In the genomic region with DNA sequence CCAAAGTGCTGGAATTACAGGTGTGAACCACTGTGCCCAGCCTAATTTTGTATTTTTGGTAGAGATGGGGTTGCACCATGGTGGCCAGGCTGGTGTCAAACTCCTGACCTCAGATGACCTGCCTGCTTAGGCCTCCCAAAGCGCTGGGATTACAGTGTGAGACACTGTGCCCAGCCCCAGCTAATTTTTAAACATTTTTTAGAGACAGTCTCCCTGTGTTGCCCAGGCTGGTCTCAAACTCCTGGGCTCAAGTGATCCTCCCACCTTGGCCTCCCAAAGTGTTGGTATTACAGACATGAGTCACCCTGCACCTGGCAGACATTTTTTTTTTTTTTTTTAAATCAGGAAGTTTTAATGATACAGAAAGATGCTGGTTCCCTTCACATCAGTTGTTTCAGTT, we compare ENCODE assay signal across 1 cellular context.
TF ChIP-seq lines count a peak whose summit lies in the region.

No MANE protein-coding gene starts in this region.

TF ChIP-seq in HCT116, 20 proteins besides CTCF, POLR2A, EP300 and RAD21:
- TF ChIP-seq POLR2AphosphoS5 (IDR thresholded peaks at IDR 0.05; ENCODE audit: low read depth, low read length) (no peak), CBX3 (IDR thresholded peaks at IDR 0.05; ENCODE audit: low read depth) (no peak), SP1 (IDR thresholded peaks at IDR 0.05; ENCODE audit: low read depth) (no peak), ZFX (IDR thresholded peaks at IDR 0.05) (no peak), CEBPB (IDR thresholded peaks at IDR 0.05; ENCODE audit: low read depth) (no peak), JUND (IDR thresholded peaks at IDR 0.05) (no peak), EGR1 (IDR thresholded peaks at IDR 0.05; ENCODE audit: low read depth) (no peak), YY1 (IDR thresholded peaks at IDR 0.05; ENCODE audit: extremely low read depth, insufficient replicate concordance, low read depth, low read length) (no peak), EZH2phosphoT487 (IDR thresholded peaks at IDR 0.05; ENCODE audit: borderline replicate concordance) (no peak), SRF (IDR thresholded peaks at IDR 0.05; ENCODE audit: low read depth) (no peak), FOSL1 (IDR thresholded peaks at IDR 0.05; ENCODE audit: low read depth) (no peak), EZH2 (IDR thresholded peaks at IDR 0.05) (no peak), ELF1 (IDR thresholded peaks at IDR 0.05; ENCODE audit: borderline replicate concordance, low read depth) (no peak), TCF7L2 (IDR thresholded peaks at IDR 0.05; ENCODE audit: borderline replicate concordance, extremely low read depth, insufficient read depth, insufficient read length) (no peak), ZNF274 (IDR thresholded peaks at IDR 0.05; ENCODE audit: low read depth, low read length) (no peak), SIN3A (IDR thresholded peaks at IDR 0.05; ENCODE audit: low read depth) (no peak)
- TF ChIP-seq, protein P1, sequence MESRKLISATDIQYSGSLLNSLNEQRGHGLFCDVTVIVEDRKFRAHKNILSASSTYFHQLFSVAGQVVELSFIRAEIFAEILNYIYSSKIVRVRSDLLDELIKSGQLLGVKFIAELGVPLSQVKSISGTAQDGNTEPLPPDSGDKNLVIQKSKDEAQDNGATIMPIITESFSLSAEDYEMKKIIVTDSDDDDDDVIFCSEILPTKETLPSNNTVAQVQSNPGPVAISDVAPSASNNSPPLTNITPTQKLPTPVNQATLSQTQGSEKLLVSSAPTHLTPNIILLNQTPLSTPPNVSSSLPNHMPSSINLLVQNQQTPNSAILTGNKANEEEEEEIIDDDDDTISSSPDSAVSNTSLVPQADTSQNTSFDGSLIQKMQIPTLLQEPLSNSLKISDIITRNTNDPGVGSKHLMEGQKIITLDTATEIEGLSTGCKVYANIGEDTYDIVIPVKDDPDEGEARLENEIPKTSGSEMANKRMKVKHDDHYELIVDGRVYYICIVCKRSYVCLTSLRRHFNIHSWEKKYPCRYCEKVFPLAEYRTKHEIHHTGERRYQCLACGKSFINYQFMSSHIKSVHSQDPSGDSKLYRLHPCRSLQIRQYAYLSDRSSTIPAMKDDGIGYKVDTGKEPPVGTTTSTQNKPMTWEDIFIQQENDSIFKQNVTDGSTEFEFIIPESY (IDR thresholded peaks at IDR 0.05; ENCODE audit: extremely low read depth, insufficient replicate concordance, low read length) = no peak
- TF ChIP-seq, protein P2, sequence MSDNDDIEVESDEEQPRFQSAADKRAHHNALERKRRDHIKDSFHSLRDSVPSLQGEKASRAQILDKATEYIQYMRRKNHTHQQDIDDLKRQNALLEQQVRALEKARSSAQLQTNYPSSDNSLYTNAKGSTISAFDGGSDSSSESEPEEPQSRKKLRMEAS (IDR thresholded peaks at IDR 0.05) = no peak
- TF ChIP-seq, protein P3, sequence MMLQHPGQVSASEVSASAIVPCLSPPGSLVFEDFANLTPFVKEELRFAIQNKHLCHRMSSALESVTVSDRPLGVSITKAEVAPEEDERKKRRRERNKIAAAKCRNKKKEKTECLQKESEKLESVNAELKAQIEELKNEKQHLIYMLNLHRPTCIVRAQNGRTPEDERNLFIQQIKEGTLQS (IDR thresholded peaks at IDR 0.05) = no peak
- TF ChIP-seq, protein P4, sequence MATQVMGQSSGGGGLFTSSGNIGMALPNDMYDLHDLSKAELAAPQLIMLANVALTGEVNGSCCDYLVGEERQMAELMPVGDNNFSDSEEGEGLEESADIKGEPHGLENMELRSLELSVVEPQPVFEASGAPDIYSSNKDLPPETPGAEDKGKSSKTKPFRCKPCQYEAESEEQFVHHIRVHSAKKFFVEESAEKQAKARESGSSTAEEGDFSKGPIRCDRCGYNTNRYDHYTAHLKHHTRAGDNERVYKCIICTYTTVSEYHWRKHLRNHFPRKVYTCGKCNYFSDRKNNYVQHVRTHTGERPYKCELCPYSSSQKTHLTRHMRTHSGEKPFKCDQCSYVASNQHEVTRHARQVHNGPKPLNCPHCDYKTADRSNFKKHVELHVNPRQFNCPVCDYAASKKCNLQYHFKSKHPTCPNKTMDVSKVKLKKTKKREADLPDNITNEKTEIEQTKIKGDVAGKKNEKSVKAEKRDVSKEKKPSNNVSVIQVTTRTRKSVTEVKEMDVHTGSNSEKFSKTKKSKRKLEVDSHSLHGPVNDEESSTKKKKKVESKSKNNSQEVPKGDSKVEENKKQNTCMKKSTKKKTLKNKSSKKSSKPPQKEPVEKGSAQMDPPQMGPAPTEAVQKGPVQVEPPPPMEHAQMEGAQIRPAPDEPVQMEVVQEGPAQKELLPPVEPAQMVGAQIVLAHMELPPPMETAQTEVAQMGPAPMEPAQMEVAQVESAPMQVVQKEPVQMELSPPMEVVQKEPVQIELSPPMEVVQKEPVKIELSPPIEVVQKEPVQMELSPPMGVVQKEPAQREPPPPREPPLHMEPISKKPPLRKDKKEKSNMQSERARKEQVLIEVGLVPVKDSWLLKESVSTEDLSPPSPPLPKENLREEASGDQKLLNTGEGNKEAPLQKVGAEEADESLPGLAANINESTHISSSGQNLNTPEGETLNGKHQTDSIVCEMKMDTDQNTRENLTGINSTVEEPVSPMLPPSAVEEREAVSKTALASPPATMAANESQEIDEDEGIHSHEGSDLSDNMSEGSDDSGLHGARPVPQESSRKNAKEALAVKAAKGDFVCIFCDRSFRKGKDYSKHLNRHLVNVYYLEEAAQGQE (IDR thresholded peaks at IDR 0.05; ENCODE audit: low read depth) = no peak
TF ChIP-seq in HCT116: peak in this region for 0.
